Comparison of ENCODE assay signal across 8 cellular contexts in genomic region chr15:41827880-41828746, GRCh38.
DNase-seq lines count a peak whose midpoint lies in the region; ATAC-seq lines count a peak whose summit lies in the region.

TSS of gene JMJD7 (plus strand) at chr15:41828092. CDS start at chr15:41828125, 33 bp downstream.

- DNase-seq in NCI-H187 (lab: John Stamatoyannopoulos, UW) (peak; percentile 37 to 46), NCI-H187 treated with DMSO at 0.1 percent for 48 hours (lab: John Stamatoyannopoulos, UW) (no peak), NCI-H2227 treated with DMSO at 0.1 percent for 48 hours (lab: John Stamatoyannopoulos, UW) (peak; percentile 77), caudate nucleus (lab: John Stamatoyannopoulos, UW) (peak; percentile 36 to 98 (median 91)), islet precursor cell (peak; percentile 96)
- DNase-seq in activated CD4-positive, CD25-positive, alpha-beta regulatory T cell (lab: John Stamatoyannopoulos, UW) = peak; percentile 94 to 98 (median 97)
- DNase-seq in stimulated activated CD4-positive, alpha-beta T cell treated with anti-CD3 and anti-CD28 coated beads, Interleukin-12 subunit alpha, Interleukin-12 subunit beta, amount 100 ng/mL, for 24 hours (ENCODE audit: low read depth in 2 of 2) = peak; percentile 89 to 96

- H3K27ac ChIP-seq in caudate nucleus (ENCODE audit: low read depth, low read length) = peak within 1 kb of the TSS; percentile 67

- ATAC-seq in HG03039 (IDR thresholded peaks at IDR 0.05; ENCODE audit: unreplicated experiment) = peak; percentile 67
